7 cellular contexts compared by ENCODE assay signal in the genomic region with DNA sequence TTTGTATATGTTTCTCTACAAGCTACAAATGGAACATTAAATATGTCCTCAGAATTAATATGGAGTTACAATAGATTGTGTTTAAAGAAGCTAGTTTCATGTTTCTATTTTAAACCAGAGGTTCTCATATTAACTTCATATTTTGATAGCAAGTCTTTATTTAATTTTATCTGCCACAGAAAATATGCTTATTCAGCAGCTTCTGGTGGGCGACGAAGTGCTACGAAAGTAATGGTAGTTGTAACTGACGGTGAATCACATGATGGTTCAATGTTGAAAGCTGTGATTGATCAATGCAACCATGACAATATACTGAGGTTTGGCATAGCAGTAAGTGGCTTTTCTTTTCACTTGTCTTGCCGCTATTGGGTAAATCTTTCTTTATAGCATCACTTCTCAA.
"Had no signal": no experiment of that assay in that cellular context is flagged by ENCODE, and none has a peak within 500 bp of the region (broad histone marks: within the 10 kb centered on the region; RNA-seq: fewer than 3 reads in every experiment).

No MANE protein-coding gene starts in this region.

- H3K27ac Mint-ChIP-seq: GM23338, HFFc6, IgD-negative memory B cell had no signal

- H2AFZ ChIP-seq: GM23338 had no signal

- H3K36me3 Mint-ChIP-seq: IgD-negative memory B cell had no signal

- H3K9me3 Mint-ChIP-seq: GM23338, HFFc6, IgD-negative memory B cell had no signal

- ATAC-seq: GM23338, HCT116 had no signal

- H3K4me1 Mint-ChIP-seq: GM23338, IgD-negative memory B cell had no signal

- H3K4me1 ChIP-seq: HAP-1 had no signal

- DNase-seq: H7, HFFc6, KG1 had no signal

- H3K4me3 ChIP-seq: GM23338, HAP-1 had no signal

- H3K4me3 Mint-ChIP-seq: GM23338, HFFc6, IgD-negative memory B cell had no signal

- H3K4me2 ChIP-seq: GM23338 had no signal

- H3K9me3 ChIP-seq: HAP-1 had no signal
